18 cellular contexts compared by ENCODE assay signal in the genomic region with DNA sequence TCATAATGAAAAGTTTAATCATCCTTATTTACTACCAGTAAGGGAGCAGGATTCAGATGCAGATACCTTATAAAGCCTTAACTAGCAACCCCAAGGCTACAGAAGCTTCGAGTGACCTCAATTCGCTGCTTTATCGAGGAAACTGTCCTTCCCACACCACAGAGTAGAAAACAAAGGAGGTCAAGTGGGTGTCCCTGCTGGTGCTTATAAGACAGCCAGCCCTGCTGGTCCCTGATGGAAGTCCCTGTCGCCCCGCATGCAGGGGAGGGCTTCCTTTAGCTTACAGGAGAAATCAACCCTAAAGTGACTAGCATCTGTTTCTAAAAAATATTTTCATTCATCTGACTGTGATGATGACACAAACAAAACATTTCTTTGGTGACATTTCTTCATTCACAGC. TPM values are rescaled to one million over a fixed set of nuclear protein-coding genes. Genes with fewer than 3 reads are reported as not detected.
DNase-seq lines count a peak whose midpoint lies in the region; ATAC-seq and TF ChIP-seq lines count a peak whose summit lies in the region.
"Had no signal": no experiment of that assay in that cellular context is flagged by ENCODE, and none has a peak within 500 bp of the region (broad histone marks: within the 10 kb centered on the region; RNA-seq: fewer than 3 reads in every experiment).

No MANE protein-coding gene starts in this region.

- 74 to 91% methylated on average over 5 of the region's 5 CpGs for WGBS in esophagus squamous epithelium, 2 donors
- 11 to 25% methylated on average over 5 of the region's 5 CpGs for WGBS in aorta, 2 donors

- H3K4me3 ChIP-seq in right atrium auricular region (no peak overlapping the region), esophagus squamous epithelium (peak overlapping the region in 1 of 4 donors; percentile 93), neuron (ENCODE audit: low read length) (peak overlapping the region; percentile 69), aorta (ENCODE audit: low read length in 2 of 2) (no peak overlapping the region), upper lobe of right lung (no peak overlapping the region)
- H3K4me3 ChIP-seq: GM12878, left lung, upper lobe of left lung had no signal

- no peaks in the 10 kb centered on the region for H3K9me3 ChIP-seq in right atrium auricular region
- H3K9me3 ChIP-seq in esophagus squamous epithelium = no peaks in the 10 kb centered on the region
- no peaks in the 10 kb centered on the region for H3K9me3 ChIP-seq in neuron (ENCODE audit: low read length)
- H3K9me3 ChIP-seq in aorta (ENCODE audit: control insufficient read depth, low read length) = no peaks in the 10 kb centered on the region
- H3K9me3 ChIP-seq in upper lobe of right lung = no peaks in the 10 kb centered on the region
- H3K9me3 ChIP-seq: left lung, upper lobe of left lung had no signal

- TF ChIP-seq POLR2A in esophagus squamous epithelium (IDR thresholded peaks at IDR 0.05) = no peak

- H3K27ac ChIP-seq in right atrium auricular region = peak overlapping the region; percentile 93 to 96
- H3K27ac ChIP-seq in esophagus squamous epithelium = peak overlapping the region; percentile 5 to 89 (median 84)
- H3K27ac ChIP-seq in aorta (ENCODE audit: low read depth in 1 of 2, low read length in 2 of 2) = peak overlapping the region; percentile 58 to 80
- no peak overlapping the region for H3K27ac ChIP-seq in upper lobe of right lung
- H3K27ac ChIP-seq: left lung, upper lobe of left lung had no signal

- no peak for TF ChIP-seq CTCF in right atrium auricular region (IDR thresholded peaks at IDR 0.05)
- TF ChIP-seq CTCF in esophagus squamous epithelium (IDR thresholded peaks at IDR 0.05) = no peak
- TF ChIP-seq CTCF in upper lobe of right lung (IDR thresholded peaks at IDR 0.05) = no peak

- DNase-seq in right atrium auricular region (ENCODE audit: low spot score) (no peak), cardiac septum (ENCODE audit: low spot score) (no peak), esophagus squamous epithelium (lab: John Stamatoyannopoulos, UW) (no peak), aorta (peak in 1 of 2 donors; percentile 62), OCI-M2 (lab: John Stamatoyannopoulos, UW; ENCODE audit: unreplicated experiment) (no peak), cortex of kidney (lab: John Stamatoyannopoulos, UW) (no peak), upper lobe of right lung (no peak)
- DNase-seq: activated CD4-positive, CD25-positive, alpha-beta regulatory T cell; activated CD8-positive, alpha-beta memory T cell treated with anti-CD3 and anti-CD28 coated beads for 24 hours; DMS 273 treated with DMSO at 0.1 percent for 48 hours; GDM1; KG1; left lung; NCI-H1048; NCI-H748 treated with DMSO at 0.1 percent for 48 hours; upper lobe of left lung had no signal

- H3K27me3 ChIP-seq in right atrium auricular region (no peaks in the 10 kb centered on the region), esophagus squamous epithelium (peaks cover 0 to 3% (median 0%) of the 10 kb centered on the region in 4 donors), neuron (ENCODE audit: insufficient read depth, low read length) (no peaks in the 10 kb centered on the region), aorta (ENCODE audit: control insufficient read depth in 1 of 2, insufficient read depth in 2 of 2, low read length in 1 of 2) (no peaks in the 10 kb centered on the region), upper lobe of right lung (peaks cover 4% of the 10 kb centered on the region)

- intact Hi-C loops in cardiac septum (cut with DNase I) (no loop called here), esophagus squamous epithelium (cut with DNase I) (no loop called here), aorta (cut with DNase I) (no loop called here), upper lobe of right lung (cut with DNase I) (no loop called here)

- ATAC-seq in aorta (ENCODE audit: low FRiP score) (no peak), upper lobe of right lung (no peak)
- ATAC-seq: GM12878, left lung had no signal

- no peak overlapping the region for H2AFZ ChIP-seq in neuron (ENCODE audit: low read depth, low read length)

- H3K36me3 ChIP-seq in right atrium auricular region (peaks cover 9% of the 10 kb centered on the region), esophagus squamous epithelium (peaks cover 0 to 28% (median 0%) of the 10 kb centered on the region in 3 donors), neuron (ENCODE audit: insufficient read depth, low read length) (peaks cover 64% of the 10 kb centered on the region), aorta (ENCODE audit: control insufficient read depth in 1 of 2, insufficient read depth in 2 of 2, low read length in 1 of 2) (no peaks in the 10 kb centered on the region), upper lobe of right lung (no peaks in the 10 kb centered on the region)

- H3K4me1 ChIP-seq in right atrium auricular region (peaks cover 0 to 40% of the 10 kb centered on the region in 2 donors), esophagus squamous epithelium (peaks cover 4 to 82% (median 8%) of the 10 kb centered on the region in 3 donors), neuron (ENCODE audit: insufficient read depth, low read length) (peaks cover 66% of the 10 kb centered on the region), aorta (ENCODE audit: control insufficient read depth in 1 of 2, insufficient read depth in 2 of 2, low read length in 2 of 2) (peaks cover 0 to 2% of the 10 kb centered on the region in 2 donors), upper lobe of right lung (no peaks in the 10 kb centered on the region)

RNA-seq across cellular contexts. Expression of gene MN1, which starts 7.3 kb away (rescaled TPM):
- total RNA-seq in right atrium auricular region (10 to 100 TPM; 13.0 to 14.3 TPM), cardiac septum (6.4 TPM), esophagus squamous epithelium (1 to 10 TPM; 2.0 to 6.9 (median 3.1) TPM), aorta (10 to 100 TPM; 22.5 to 37.7 TPM), upper lobe of right lung (4.0 TPM)
- polyA plus RNA-seq in aorta = 1 to 10 TPM; 2.1 to 4.2 TPM
